In the genomic region with DNA sequence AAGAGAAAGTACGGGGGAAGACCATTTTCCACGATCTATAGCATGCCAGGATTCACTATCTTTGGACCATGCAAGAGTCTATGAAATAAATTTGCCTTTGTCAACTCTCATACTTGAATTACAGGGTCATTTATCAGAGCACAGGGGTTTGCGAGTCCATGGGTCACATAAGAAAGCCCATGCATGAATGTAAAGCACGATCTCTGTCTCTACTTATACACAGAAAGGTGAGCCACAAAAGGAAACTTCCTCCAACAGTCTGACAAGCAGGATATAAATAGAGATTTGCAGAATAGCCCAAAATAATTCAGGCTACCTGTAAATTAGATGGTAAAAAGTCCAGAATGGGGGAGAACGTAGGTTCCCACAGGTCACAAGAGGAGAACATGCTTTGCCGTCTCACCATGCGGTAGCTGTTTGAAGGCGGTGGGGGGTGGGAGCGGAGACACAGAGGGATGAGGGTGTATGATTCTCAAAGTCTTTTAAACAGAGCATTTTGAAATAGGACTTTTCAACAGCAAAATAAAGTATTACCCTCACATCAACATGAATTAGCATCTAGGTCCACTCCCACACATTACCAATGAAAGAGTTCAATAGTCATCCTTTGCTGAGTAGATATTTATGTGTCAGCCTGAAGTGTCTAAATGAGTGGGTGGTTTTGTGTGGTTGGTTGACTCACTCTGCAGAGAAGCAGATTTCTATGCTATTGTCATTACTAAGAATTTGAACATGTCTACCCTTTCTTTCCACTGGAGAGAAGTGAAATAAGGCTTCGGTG, we compare ENCODE assay signal across 8 cellular contexts.
DNase-seq lines count a peak whose midpoint lies in the region; ATAC-seq and TF ChIP-seq lines count a peak whose summit lies in the region.

No MANE protein-coding gene starts in this region.

- no peak for TF ChIP-seq CTCF in AG09309 (IDR thresholded peaks at IDR 0.05; ENCODE audit: control insufficient read depth, insufficient read depth, low read depth, low read length, missing control alignments)

- peak; percentile 70 for ATAC-seq in HG03175 (IDR thresholded peaks at IDR 0.05; ENCODE audit: unreplicated experiment)

- DNase-seq in AG09309 (ENCODE audit: low read depth) (peak; percentile 51), GM19238 (ENCODE audit: insufficient read length, low spot score) (peak; percentile 6), amniotic stem cell (lab: John Stamatoyannopoulos, UW) (peak; percentile 13), NCI-H1436 treated with DMSO at 0.1 percent for 48 hours (lab: John Stamatoyannopoulos, UW) (no peak), NCI-H2081 treated with DMSO at 0.1 percent for 48 hours (lab: John Stamatoyannopoulos, UW) (no peak), NCI-H1092 treated with DMSO at 0.1 percent for 48 hours (lab: John Stamatoyannopoulos, UW) (no peak), glomerular visceral epithelial cell (ENCODE audit: extremely low spot score) (no peak)

- no peak overlapping the region for H3K4me3 ChIP-seq in AG09309 (ENCODE audit: control insufficient read depth, low read depth, low read length)

Comparison
In these comparisons a context has a peak if more than half of its experiments do, and no peak if none do; other contexts are left out.
1. DNase-seq: peak in AG09309 (single experiment), GM19238 (single experiment) and amniotic stem cell (single experiment); none in NCI-H1436 treated with DMSO at 0.1 percent for 48 hours (single experiment), NCI-H2081 treated with DMSO at 0.1 percent for 48 hours (single experiment), NCI-H1092 treated with DMSO at 0.1 percent for 48 hours (single experiment) and glomerular visceral epithelial cell (single experiment).